In genomic region chr11:63532150-63532549, GRCh38 we compare ENCODE assay signal across 14 cellular contexts. TPM values are rescaled to one million over a fixed set of nuclear protein-coding genes. Genes with fewer than 3 reads are reported as not detected.
DNase-seq lines count a peak whose midpoint lies in the region; ATAC-seq and TF ChIP-seq lines count a peak whose summit lies in the region.
"Had no signal": no experiment of that assay in that cellular context is flagged by ENCODE, and none has a peak within 500 bp of the region (broad histone marks: within the 10 kb centered on the region; RNA-seq: fewer than 3 reads in every experiment).

No MANE protein-coding gene starts in this region.

- intact Hi-C loops in activated CD4-positive, alpha-beta T cell treated with anti-CD3 and anti-CD28 coated beads for 36 hours (cut with DNase I, micrococcal nuclease), result no loop called here
- intact Hi-C loops in spleen (cut with DNase I; ENCODE audit: low total_unique reads), result no loop called here

- no peak overlapping the region for H3K4me3 ChIP-seq in SJSA1
- no peak overlapping the region for H3K4me3 ChIP-seq in fibroblast of lung (replicated peaks in 1 of 4; ENCODE audit: control extremely low read depth in 1 of 4, insufficient read depth in 1 of 4, low read depth in 3 of 4, low read length in 4 of 4)
- no peak overlapping the region for H3K4me3 ChIP-seq in spleen
- H3K4me3 ChIP-seq: suprapubic skin had no signal

- peak overlapping the region; percentile 83 for H3K4me2 ChIP-seq in fibroblast of lung (ENCODE audit: extremely low read depth, insufficient read depth, low read length)

- CTCF ChIA-PET in activated CD4-positive, alpha-beta T cell treated with anti-CD3 and anti-CD28 coated beads for 36 hours (lab: Charles Lee), result interaction anchor here (0.7 to 1.3 kb wide), 4 partner anchors 17 to 917 kb away, joined by 3 to 6 read pairs (median 3); no protein-coding TSS in a partner anchor

- peaks cover 77% of the 10 kb centered on the region for H3K4me1 Mint-ChIP-seq in activated CD4-positive, alpha-beta T cell treated with anti-CD3 and anti-CD28 coated beads for 36 hours

- no peaks in the 10 kb centered on the region for H3K9me3 ChIP-seq in SJSA1 (replicated peaks)
- H3K9me3 ChIP-seq in fibroblast of lung (ENCODE audit: control insufficient read depth, insufficient read depth, low read depth, low read length), result no peaks in the 10 kb centered on the region
- H3K9me3 ChIP-seq in spleen, result no peaks in the 10 kb centered on the region
- H3K9me3 ChIP-seq: suprapubic skin had no signal

- TF ChIP-seq CTCF in fibroblast of lung (conservative IDR thresholded peaks at IDR 0.05 in 1 of 2, IDR thresholded peaks at IDR 0.05 in 1 of 2; ENCODE audit: low read depth in 1 of 2, low read length in 2 of 2) (no peak), spleen (IDR thresholded peaks at IDR 0.05 in 8 of 11, conservative IDR thresholded peaks at IDR 0.05 in 3 of 11) (no peak)

- H3K27ac ChIP-seq in SJSA1 (peak overlapping the region; percentile 1; the same call in 1 of the 2 replicates), fibroblast of lung (ENCODE audit: insufficient read depth, low read length) (no peak overlapping the region), spleen (peak overlapping the region in 5 of 8 donors; percentile 50 to 87 (median 64))
- H3K27ac ChIP-seq: suprapubic skin had no signal

- no peak for ATAC-seq in activated CD4-positive, alpha-beta T cell treated with anti-CD3 and anti-CD28 coated beads for 36 hours
- no peak for ATAC-seq in HG03095 (IDR thresholded peaks at IDR 0.05; ENCODE audit: unreplicated experiment)

- DNase-seq in activated CD4-positive, alpha-beta T cell treated with anti-CD3 and anti-CD28 coated beads for 36 hours, result no peak
- no peak for DNase-seq in activated CD4-positive, alpha-beta T cell treated with anti-CD3 and anti-CD28 coated beads for 48 hours
- no peak for DNase-seq in SJSA1 (ENCODE audit: low read depth in 1 of 2, low spot score in 2 of 2)
- DNase-seq in fibroblast of lung (ENCODE audit: low read depth in 2 of 2), result peak in 1 of 2 donors; percentile 37
- DNase-seq in spleen, result no peak
- no peak for DNase-seq in DMS153 (lab: John Stamatoyannopoulos, UW)
- no peak for DNase-seq in NCI-H345 treated with DMSO at 0.1 percent for 48 hours (lab: John Stamatoyannopoulos, UW; ENCODE audit: unreplicated experiment)
- DNase-seq: NCI-H1436 had no signal

- H3K36me3 Mint-ChIP-seq in activated CD4-positive, alpha-beta T cell treated with anti-CD3 and anti-CD28 coated beads for 36 hours (ENCODE audit: low read depth), result no peaks in the 10 kb centered on the region

- H3K4me1 ChIP-seq in SJSA1 (replicated peaks), result peaks cover 39% of the 10 kb centered on the region
- peaks cover 10% of the 10 kb centered on the region for H3K4me1 ChIP-seq in fibroblast of lung (ENCODE audit: control insufficient read depth, extremely low read depth, insufficient read depth, low read length)
- peaks cover 16 to 80% (median 52%) of the 10 kb centered on the region in 6 donors for H3K4me1 ChIP-seq in spleen

- no peak overlapping the region for H2AFZ ChIP-seq in fibroblast of lung (ENCODE audit: low read length)

- H3K36me3 ChIP-seq in SJSA1 (no peaks in the 10 kb centered on the region), fibroblast of lung (ENCODE audit: control insufficient read depth, insufficient read depth, low read length) (no peaks in the 10 kb centered on the region), spleen (no peaks in the 10 kb centered on the region)
- H3K36me3 ChIP-seq: suprapubic skin had no signal

- 54 to 74% (median 61%) methylated on average over 2 of the region's 2 CpGs for WGBS in spleen, 5 donors

- no peak overlapping the region for H3K4me3 Mint-ChIP-seq in activated CD4-positive, alpha-beta T cell treated with anti-CD3 and anti-CD28 coated beads for 36 hours

- H3K9ac ChIP-seq in fibroblast of lung (ENCODE audit: insufficient read depth, low read length), result no peak overlapping the region

- POLR2A ChIA-PET in activated CD4-positive, alpha-beta T cell treated with anti-CD3 and anti-CD28 coated beads for 36 hours (lab: Charles Lee), result no interaction called here

- no peaks in the 10 kb centered on the region for H3K79me2 ChIP-seq in fibroblast of lung (ENCODE audit: control insufficient read depth, insufficient read depth, low read length)

- H3K27ac Mint-ChIP-seq in activated CD4-positive, alpha-beta T cell treated with anti-CD3 and anti-CD28 coated beads for 36 hours, result peak overlapping the region; percentile 17

- H3K27me3 Mint-ChIP-seq in activated CD4-positive, alpha-beta T cell treated with anti-CD3 and anti-CD28 coated beads for 36 hours, result no peaks in the 10 kb centered on the region

- H3K9me3 Mint-ChIP-seq in activated CD4-positive, alpha-beta T cell treated with anti-CD3 and anti-CD28 coated beads for 36 hours (ENCODE audit: low read depth), result no peaks in the 10 kb centered on the region

- no peaks in the 10 kb centered on the region for H4K20me1 ChIP-seq in fibroblast of lung (ENCODE audit: control insufficient read depth, extremely low read depth, insufficient read depth, low read length)

- H3K27me3 ChIP-seq in SJSA1 (replicated peaks), result no peaks in the 10 kb centered on the region
- no peaks in the 10 kb centered on the region for H3K27me3 ChIP-seq in fibroblast of lung (ENCODE audit: control insufficient read depth, insufficient read depth, low read length)
- no peaks in the 10 kb centered on the region for H3K27me3 ChIP-seq in spleen (replicated peaks in 1 of 7)
- H3K27me3 ChIP-seq: suprapubic skin had no signal

- no peak for TF ChIP-seq POLR2A in spleen (IDR thresholded peaks at IDR 0.05)

RNA-seq across cellular contexts. Expression of gene PLAAT4, which starts 4.5 kb away (rescaled TPM):
- total RNA-seq in activated CD4-positive, alpha-beta T cell treated with anti-CD3 and anti-CD28 coated beads for 36 hours, result 10 to 100 TPM; 16.8 to 18.7 TPM
- total RNA-seq in SJSA1 (2014; rRNA removed; shearing (Covaris generic)), result 32.1 and 37.3 TPM in 2 replicates
- total RNA-seq in fibroblast of lung (85.7 and 108 TPM in 2 replicates), spleen (100 to 1,000 TPM in 1 of 7 donors, 10 to 100 TPM in 6; 55.6 to 101 (median 65.3) TPM)
- polyA plus RNA-seq in fibroblast of lung (47.4 and 69.1 TPM in 2 replicates), spleen (100 to 1,000 TPM in 1 of 3 donors, 10 to 100 TPM in 2; 78.6 to 105 (median 98.6) TPM)
- polyA plus RNA-seq in fibroblast of lung (2012), result 46.8 and 65.7 TPM in 2 replicates
- 17.4 and 33.2 TPM in 2 replicates for polyA minus RNA-seq in fibroblast of lung (ENCODE audit: low replicate concordance)
- polyA plus RNA-seq: neural cell had no signal

RNA-seq across cellular contexts. Expression of gene LGALS12, which starts 26.3 kb away (rescaled TPM):
- not detected for total RNA-seq in activated CD4-positive, alpha-beta T cell treated with anti-CD3 and anti-CD28 coated beads for 36 hours
- 0.25 and 0.39 TPM in 2 replicates for total RNA-seq in SJSA1 (2014; rRNA removed; shearing (Covaris generic))
- under 0.01 TPM in 1 of 2 replicates, not detected in the other for total RNA-seq in fibroblast of lung
- polyA plus RNA-seq in fibroblast of lung, result not detected in 2 replicates
- not detected in 2 replicates for polyA plus RNA-seq in fibroblast of lung (2012)
- polyA minus RNA-seq in fibroblast of lung (ENCODE audit: low replicate concordance), result not detected in 2 replicates
- 1 to 10 TPM in 4 of 7 donors, under 1 TPM in 2, not detected in 1; 0.88 to 3.5 (median 2.0) TPM for total RNA-seq in spleen
- under 1 TPM; 0.24 to 0.30 (median 0.26) TPM for polyA plus RNA-seq in spleen
- total RNA-seq: A172, frontal cortex had no signal
- polyA plus RNA-seq: keratinocyte, neural cell had no signal

RNA-seq across cellular contexts. Expression of gene PLAAT2, which starts 31.0 kb away (rescaled TPM):
- not detected for total RNA-seq in activated CD4-positive, alpha-beta T cell treated with anti-CD3 and anti-CD28 coated beads for 36 hours
- total RNA-seq in SJSA1 (2014; rRNA removed; shearing (Covaris generic)), result 0.39 TPM in 1 of 2 replicates, not detected in the other
- total RNA-seq in fibroblast of lung (not detected in 2 replicates), spleen (1 to 10 TPM in 1 of 7 donors, not detected in 6; 1.3 TPM)
- polyA plus RNA-seq in fibroblast of lung (not detected in 2 replicates), spleen (under 1 TPM in 2 of 3 donors, not detected in 1; 0.16 to 0.18 TPM)
- not detected in 2 replicates for polyA plus RNA-seq in fibroblast of lung (2012)
- polyA minus RNA-seq in fibroblast of lung (ENCODE audit: low replicate concordance), result not detected in 2 replicates
- total RNA-seq: frontal cortex, suprapubic skin had no signal
- polyA plus RNA-seq: neural cell had no signal

RNA-seq across cellular contexts. Expression of gene PLAAT5, which starts 41.2 kb away (rescaled TPM):
- under 1 TPM in 1 of 2 experiments, not detected in 1; 0.07 TPM for total RNA-seq in activated CD4-positive, alpha-beta T cell treated with anti-CD3 and anti-CD28 coated beads for 36 hours
- total RNA-seq in SJSA1 (2014; rRNA removed; shearing (Covaris generic)), result 0.24 TPM in 1 of 2 replicates, not detected in the other
- total RNA-seq in fibroblast of lung, result 0.50 and 0.51 TPM in 2 replicates
- 0.07 and 0.16 TPM in 2 replicates for polyA plus RNA-seq in fibroblast of lung
- polyA plus RNA-seq in fibroblast of lung (2012), result not detected in 2 replicates
- not detected in 2 replicates for polyA minus RNA-seq in fibroblast of lung (ENCODE audit: low replicate concordance)
- under 1 TPM in 4 of 7 donors, not detected in 3; 0.22 to 0.54 (median 0.30) TPM for total RNA-seq in spleen
- under 1 TPM in 2 of 3 donors, not detected in 1; 0.10 to 0.11 TPM for polyA plus RNA-seq in spleen
- total RNA-seq: A172 had no signal
- polyA plus RNA-seq: keratinocyte had no signal
